In genomic region chr1:18942340-18942739, GRCh38 we compare ENCODE assay signal across 1 cellular context.
TF ChIP-seq lines count a peak whose summit lies in the region.

No MANE protein-coding gene starts in this region.

TF ChIP-seq in H1, 55 proteins besides CTCF, POLR2A, EP300 and RAD21 (continued from another document):
- no peak for TF ChIP-seq NRF1 (IDR thresholded peaks at IDR 0.05; ENCODE audit: low read depth, low read length)
- TF ChIP-seq NANOG (IDR thresholded peaks at IDR 0.05; ENCODE audit: insufficient read depth, low read depth, low read length, poor library complexity, severe bottlenecking) = no peak
